ENCODE assay signal across 18 cellular contexts in the genomic region with DNA sequence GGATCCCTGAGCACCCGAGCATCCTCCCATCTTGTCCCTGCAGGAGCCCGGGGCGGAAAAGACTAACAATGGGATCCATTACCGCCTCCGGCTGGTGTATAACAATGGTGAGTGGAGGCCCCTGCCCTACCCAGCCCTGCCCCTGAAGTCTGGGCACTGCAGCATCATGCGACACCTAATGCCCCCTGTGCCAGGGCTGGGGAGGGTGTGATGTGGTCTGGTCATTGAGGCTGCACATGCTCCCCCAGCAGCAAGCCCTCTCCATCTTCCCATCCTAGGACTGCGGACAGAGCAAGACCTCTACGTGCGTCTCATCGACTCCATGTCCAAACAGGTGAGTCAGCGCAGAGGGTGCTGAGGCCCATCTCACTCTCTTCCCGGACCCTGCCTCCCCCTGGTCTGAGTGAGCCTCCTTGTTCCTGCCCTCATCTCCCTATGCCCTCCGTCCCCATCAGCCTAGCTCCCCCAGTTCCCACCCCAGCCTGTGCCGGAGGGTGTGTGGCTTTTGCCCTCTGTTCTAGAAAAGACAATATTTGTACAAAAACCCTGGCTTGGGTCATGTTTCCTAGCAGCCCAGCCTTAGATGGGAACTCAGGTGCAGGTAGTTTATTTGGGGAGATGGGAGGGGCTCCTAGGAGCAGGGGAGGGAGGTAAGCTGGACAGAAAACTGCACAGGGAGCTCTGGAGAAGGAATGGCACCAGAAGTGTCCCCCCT.
"Had no signal": no experiment of that assay in that cellular context is flagged by ENCODE, and none has a peak within 500 bp of the region (broad histone marks: within the 10 kb centered on the region; RNA-seq: fewer than 3 reads in every experiment).

No MANE protein-coding gene starts in this region.

- H3K9me3 ChIP-seq: heart left ventricle had no signal

- ATAC-seq: heart left ventricle, right cardiac atrium, SK-N-SH treated with all-trans-retinoic acid at 6 μM for 48 hours, T-helper 17 cell had no signal

- H3K27ac Mint-ChIP-seq: activated naive CD4-positive, alpha-beta T cell treated with anti-CD3 and anti-CD28 coated beads, Interleukin-2, amount 10 ng/mL, durations not matched to agents 7 days and 5 days; activated T-cell treated with anti-CD3 and anti-CD28 coated beads, Interleukin-2, amount 50 U/mL, for 72 hours; mesothelial cell of epicardium; progenitor cell of endocrine pancreas; stimulated activated memory B cell treated with anti-CD40 and anti-IgM and Interleukin-4, amounts not matched to agents 10 μg/mL and 1 μg/mL and 100 μg/mL, for 72 hours; T-helper 17 cell; type B pancreatic cell had no signal

- H3K4me1 Mint-ChIP-seq: mesothelial cell of epicardium; stimulated activated memory B cell treated with anti-CD40 and anti-IgM and Interleukin-4, amounts not matched to agents 10 μg/mL and 1 μg/mL and 100 μg/mL, for 72 hours; T-helper 17 cell had no signal

- H3K36me3 ChIP-seq: cardiac muscle cell, heart left ventricle had no signal

- H3K27ac ChIP-seq: cardiac muscle cell, heart left ventricle had no signal

- DNase-seq: activated CD4-positive, alpha-beta T cell treated with anti-CD3 and anti-CD28 coated beads, Interleukin-2, amount 50 U/mL, for 1 hour; activated CD4-positive, CD25-positive, alpha-beta regulatory T cell; activated naive CD4-positive, alpha-beta T cell treated with anti-CD3 and anti-CD28 coated beads, Interleukin-2, amount 10 ng/mL, durations not matched to agents 7 days and 5 days; activated T-cell treated with anti-CD3 and anti-CD28 coated beads, Interleukin-2, amount 50 U/mL, for 72 hours; heart left ventricle; kidney; small intestine; T-helper 17 cell had no signal

- FAIRE-seq: colon, endothelial cell of umbilical vein, frontal cortex, kidney, small intestine had no signal

- H3K36me3 Mint-ChIP-seq: activated naive CD4-positive, alpha-beta T cell treated with anti-CD3 and anti-CD28 coated beads, Interleukin-2, amount 10 ng/mL, durations not matched to agents 7 days and 5 days; mesothelial cell of epicardium; stimulated activated memory B cell treated with anti-CD40 and anti-IgM and Interleukin-4, amounts not matched to agents 10 μg/mL and 1 μg/mL and 100 μg/mL, for 72 hours; type B pancreatic cell had no signal

- H3K4me3 ChIP-seq: cardiac muscle cell, heart left ventricle had no signal

- H3K4me1 ChIP-seq: heart left ventricle had no signal

- H3K9me3 Mint-ChIP-seq: activated naive CD4-positive, alpha-beta T cell treated with anti-CD3 and anti-CD28 coated beads, Interleukin-2, amount 10 ng/mL, durations not matched to agents 7 days and 5 days; activated T-cell treated with anti-CD3 and anti-CD28 coated beads, Interleukin-2, amount 50 U/mL, for 72 hours; mesothelial cell of epicardium; stimulated activated memory B cell treated with anti-CD40 and anti-IgM and Interleukin-4, amounts not matched to agents 10 μg/mL and 1 μg/mL and 100 μg/mL, for 72 hours; type B pancreatic cell had no signal

- H3K4me3 Mint-ChIP-seq: activated naive CD4-positive, alpha-beta T cell treated with anti-CD3 and anti-CD28 coated beads, Interleukin-2, amount 10 ng/mL, durations not matched to agents 7 days and 5 days; mesothelial cell of epicardium; stimulated activated memory B cell treated with anti-CD40 and anti-IgM and Interleukin-4, amounts not matched to agents 10 μg/mL and 1 μg/mL and 100 μg/mL, for 72 hours; type B pancreatic cell had no signal

- H3K27me3 ChIP-seq: heart left ventricle had no signal
